In genomic region chr13:99465454-99465853, GRCh38 we compare ENCODE assay signal across 14 cellular contexts. TPM values are rescaled to one million over a fixed set of nuclear protein-coding genes. Genes with fewer than 3 reads are reported as not detected.
DNase-seq lines count a peak whose midpoint lies in the region; ATAC-seq and TF ChIP-seq lines count a peak whose summit lies in the region.
"Had no signal": no experiment of that assay in that cellular context is flagged by ENCODE, and none has a peak within 500 bp of the region (broad histone marks: within the 10 kb centered on the region; RNA-seq: fewer than 3 reads in every experiment).

No MANE protein-coding gene starts in this region.

- no peak for TF ChIP-seq CTCF in nephron progenitor cell (IDR thresholded peaks at IDR 0.05)

- intact Hi-C loops in activated T-helper 2 cell treated with anti-CD3 and anti-CD28 coated beads, Interferon-gamma antibody, Interleukin-2, Interleukin-4, amounts not matched to agents 10 μg/mL and 5 μg/mL and 100 μg/mL, durations not matched to agents 14 hours and 24 hours and 36 hours (cut with micrococcal nuclease) = loop anchor here (2.0 kb wide), 1 partner anchor 31 kb away; no protein-coding TSS in a partner anchor

- peak overlapping the region in 1 of 2 donors; percentile 64 for H3K4me3 Mint-ChIP-seq in stimulated activated naive CD8-positive, alpha-beta T cell treated with anti-CD3 and anti-CD28 coated beads, Interleukin-15, amount 100 ng/mL, for 72 hours
- H3K4me3 Mint-ChIP-seq in activated T-helper 2 cell treated with anti-CD3 and anti-CD28 coated beads, Interferon-gamma antibody, Interleukin-2, Interleukin-4, amounts not matched to agents 10 μg/mL and 5 μg/mL and 100 μg/mL, durations not matched to agents 14 hours and 24 hours and 36 hours (ENCODE audit: low read depth) = no peak overlapping the region
- no peak overlapping the region for H3K4me3 Mint-ChIP-seq in nephron progenitor cell

- no peaks in the 10 kb centered on the region for H3K36me3 Mint-ChIP-seq in activated T-helper 2 cell treated with anti-CD3 and anti-CD28 coated beads, Interferon-gamma antibody, Interleukin-2, Interleukin-4, amounts not matched to agents 10 μg/mL and 5 μg/mL and 100 μg/mL, durations not matched to agents 14 hours and 24 hours and 36 hours (ENCODE audit: low read depth)
- H3K36me3 Mint-ChIP-seq in nephron progenitor cell (ENCODE audit: low read depth) = no peaks in the 10 kb centered on the region

- H3K27me3 Mint-ChIP-seq in stimulated activated naive CD8-positive, alpha-beta T cell treated with anti-CD3 and anti-CD28 coated beads, Interleukin-15, amount 100 ng/mL, for 72 hours = peaks cover 11% of the 10 kb centered on the region
- peaks cover 8% of the 10 kb centered on the region for H3K27me3 Mint-ChIP-seq in activated T-helper 2 cell treated with anti-CD3 and anti-CD28 coated beads, Interferon-gamma antibody, Interleukin-2, Interleukin-4, amounts not matched to agents 10 μg/mL and 5 μg/mL and 100 μg/mL, durations not matched to agents 14 hours and 24 hours and 36 hours (ENCODE audit: low read depth)
- H3K27me3 Mint-ChIP-seq in nephron progenitor cell (ENCODE audit: low read depth, poor library complexity) = peaks cover 5% of the 10 kb centered on the region
- H3K27me3 Mint-ChIP-seq: IgD-negative memory B cell had no signal

- H3K27ac Mint-ChIP-seq in stimulated activated naive CD8-positive, alpha-beta T cell treated with anti-CD3 and anti-CD28 coated beads, Interleukin-15, amount 100 ng/mL, for 72 hours = peak overlapping the region in 1 of 2 donors; percentile 94
- H3K27ac Mint-ChIP-seq in activated T-helper 2 cell treated with anti-CD3 and anti-CD28 coated beads, Interferon-gamma antibody, Interleukin-2, Interleukin-4, amounts not matched to agents 10 μg/mL and 5 μg/mL and 100 μg/mL, durations not matched to agents 14 hours and 24 hours and 36 hours = peak overlapping the region; percentile 87
- no peak overlapping the region for H3K27ac Mint-ChIP-seq in nephron progenitor cell

- DNase-seq in stimulated activated naive CD8-positive, alpha-beta T cell treated with anti-CD3 and anti-CD28 coated beads, Interleukin-15, amount 100 ng/mL, for 72 hours = no peak
- no peak for DNase-seq in stimulated activated naive CD8-positive, alpha-beta T cell treated with anti-CD3 and anti-CD28 coated beads, Interleukin-15, Interleukin-2, amounts not matched to agents 100 U/mL and 50 U/mL, for 24 hours
- DNase-seq in NCI-H446 treated with DMSO at 0.1 percent for 48 hours (lab: John Stamatoyannopoulos, UW) (peak; percentile 3), SIG-M5 treated with dmso at 0.1 percent for 504 hours (lab: John Stamatoyannopoulos, UW; ENCODE audit: unreplicated experiment) (no peak), nephron progenitor cell (no peak), ecto neural progenitor cell (ENCODE audit: low spot score) (no peak), DMS79 treated with DMSO at 0.1 percent for 48 hours (lab: John Stamatoyannopoulos, UW) (no peak)
- DNase-seq in activated T-helper 2 cell treated with anti-CD3 and anti-CD28 coated beads, Interferon-gamma antibody, Interleukin-2, Interleukin-4, amounts not matched to agents 10 μg/mL and 5 μg/mL and 100 μg/mL, durations not matched to agents 14 hours and 24 hours and 36 hours (ENCODE audit: low spot score) = no peak
- DNase-seq: activated CD4-positive, alpha-beta T cell treated with anti-CD3 and anti-CD28 coated beads, Interleukin-2, amount 50 U/mL, for 1 hour; caudate nucleus; stimulated activated CD4-positive, alpha-beta T cell treated with anti-CD3 and anti-CD28 coated beads, Interleukin-2, amount 100 ng/mL, for 24 hours; upper lobe of right lung had no signal

- ATAC-seq in stimulated activated naive CD8-positive, alpha-beta T cell treated with anti-CD3 and anti-CD28 coated beads, Interleukin-15, amount 100 ng/mL, for 72 hours = peak; percentile 50
- no peak for ATAC-seq in stimulated activated naive CD8-positive, alpha-beta T cell treated with anti-CD3 and anti-CD28 coated beads, Interleukin-15, Interleukin-2, amounts not matched to agents 100 U/mL and 50 U/mL, for 24 hours
- ATAC-seq: GM12878, upper lobe of right lung had no signal

- H3K9me3 Mint-ChIP-seq in stimulated activated naive CD8-positive, alpha-beta T cell treated with anti-CD3 and anti-CD28 coated beads, Interleukin-15, amount 100 ng/mL, for 72 hours = peaks cover 0 to 4% of the 10 kb centered on the region in 2 donors
- no peaks in the 10 kb centered on the region for H3K9me3 Mint-ChIP-seq in activated T-helper 2 cell treated with anti-CD3 and anti-CD28 coated beads, Interferon-gamma antibody, Interleukin-2, Interleukin-4, amounts not matched to agents 10 μg/mL and 5 μg/mL and 100 μg/mL, durations not matched to agents 14 hours and 24 hours and 36 hours
- peaks cover 11% of the 10 kb centered on the region for H3K9me3 Mint-ChIP-seq in nephron progenitor cell
- H3K9me3 Mint-ChIP-seq: IgD-negative memory B cell had no signal

- H3K4me1 Mint-ChIP-seq in stimulated activated naive CD8-positive, alpha-beta T cell treated with anti-CD3 and anti-CD28 coated beads, Interleukin-15, amount 100 ng/mL, for 72 hours = peaks cover 28% of the 10 kb centered on the region
- H3K4me1 Mint-ChIP-seq in activated T-helper 2 cell treated with anti-CD3 and anti-CD28 coated beads, Interferon-gamma antibody, Interleukin-2, Interleukin-4, amounts not matched to agents 10 μg/mL and 5 μg/mL and 100 μg/mL, durations not matched to agents 14 hours and 24 hours and 36 hours (ENCODE audit: low read depth) = peaks cover 29% of the 10 kb centered on the region
- peaks cover 33% of the 10 kb centered on the region for H3K4me1 Mint-ChIP-seq in nephron progenitor cell

RNA-seq across cellular contexts. Expression of gene TM9SF2, which starts 35.8 kb away (rescaled TPM):
- 77.5 and 78.5 TPM in 2 replicates for total RNA-seq in activated T-helper 2 cell treated with anti-CD3 and anti-CD28 coated beads, Interferon-gamma antibody, Interleukin-2, Interleukin-4, amounts not matched to agents 10 μg/mL and 5 μg/mL and 100 μg/mL, durations not matched to agents 14 hours and 24 hours and 36 hours
